Comparison of ENCODE assay signal across 8 cellular contexts in the genomic region with DNA sequence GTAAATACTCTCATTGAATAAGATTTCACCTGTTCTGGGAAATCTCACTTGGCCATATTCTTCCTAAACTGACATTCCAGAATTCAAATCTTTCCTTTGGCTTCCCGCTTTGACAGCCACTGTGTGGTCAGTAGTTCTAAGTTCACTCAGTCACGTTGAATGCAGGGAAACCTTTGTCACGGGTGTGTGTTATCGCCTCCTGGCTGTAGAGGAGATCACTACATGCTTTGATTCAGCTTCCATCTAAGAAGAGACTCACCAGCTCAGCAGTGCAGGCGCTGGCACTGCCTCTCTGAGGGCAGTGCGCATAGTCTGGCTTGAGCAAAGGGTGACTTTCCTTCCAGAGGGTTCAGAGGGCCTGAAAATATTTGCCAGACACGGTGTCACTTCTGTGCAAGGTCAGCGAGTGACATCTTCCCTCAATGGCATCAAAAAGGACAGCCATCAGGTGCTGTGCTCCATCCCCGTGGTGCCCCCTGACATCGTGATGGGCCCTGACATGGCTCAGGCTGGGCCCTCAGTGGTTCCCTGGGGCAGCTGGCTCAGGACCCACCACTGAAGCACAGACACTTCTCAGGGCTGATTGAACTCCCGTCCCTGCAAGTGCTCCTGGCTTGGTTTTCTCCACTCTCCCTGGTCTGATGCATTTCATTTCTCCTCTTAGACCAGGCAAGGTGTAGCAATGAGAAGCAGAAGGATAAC.
A peak's percentile ranks its signal among the peaks of the same experiment; 100 is the strongest.
DNase-seq lines count a peak whose midpoint lies in the region; TF ChIP-seq lines count a peak whose summit lies in the region.

No MANE protein-coding gene starts in this region.

- no peaks in the 10 kb centered on the region for H3K36me3 Mint-ChIP-seq in neural progenitor cell
- no peaks in the 10 kb centered on the region for H3K36me3 Mint-ChIP-seq in activated CD4-positive, alpha-beta T cell treated with anti-CD3 and anti-CD28 coated beads, Interleukin-2, amount 10 ng/mL, durations not matched to agents 7 days and 5 days (ENCODE audit: low read depth)

- H3K4me3 Mint-ChIP-seq in neural progenitor cell, result no peak overlapping the region
- H3K4me3 Mint-ChIP-seq in activated CD4-positive, alpha-beta T cell treated with anti-CD3 and anti-CD28 coated beads, Interleukin-2, amount 10 ng/mL, durations not matched to agents 7 days and 5 days, result no peak overlapping the region

- H3K4me2 ChIP-seq in neural progenitor cell, result no peak overlapping the region

- TF ChIP-seq CTCF in GM12874 (IDR thresholded peaks at IDR 0.05; ENCODE audit: insufficient read depth, low read depth, low read length) (peak; percentile 41; the same call in 1 of the 2 replicates), dorsolateral prefrontal cortex (IDR thresholded peaks at IDR 0.05 in 54 of 56, conservative IDR thresholded peaks at IDR 0.05 in 2 of 56; ENCODE audit: low read depth in 1 of 56, partially characterized antibody in 56 of 56) (peak in 31 of 56 donors; percentile 9 to 36 (median 21)), neural progenitor cell (IDR thresholded peaks at IDR 0.05) (peak; percentile 74), adrenal gland (IDR thresholded peaks at IDR 0.05) (peak in 2 of 6 experiments; percentile 22 to 31)

- H3K4me1 ChIP-seq in neural progenitor cell (peaks cover 4% of the 10 kb centered on the region), adrenal gland (replicated peaks in 1 of 2) (no peaks in the 10 kb centered on the region)

- no peak overlapping the region for H3K9ac ChIP-seq in neural progenitor cell

- CTCF ChIA-PET in activated CD4-positive, alpha-beta T cell treated with anti-CD3 and anti-CD28 coated beads, Interleukin-2, amount 10 ng/mL, durations not matched to agents 7 days and 5 days (lab: Charles Lee), result no interaction called here

- no peak for TF ChIP-seq POLR2A in adrenal gland (IDR thresholded peaks at IDR 0.05)

- DNase-seq in HT-29 (ENCODE audit: low spot score) (peak; percentile 47), dorsolateral prefrontal cortex (no peak), neural progenitor cell (ENCODE audit: low spot score) (peak; percentile 73), adrenal gland (no peak), NCI-H446 treated with DMSO at 0.1 percent for 48 hours (lab: John Stamatoyannopoulos, UW) (no peak), NOMO-1 (lab: John Stamatoyannopoulos, UW; ENCODE audit: unreplicated experiment in 2 of 2) (no peak)
- no peak for DNase-seq in activated CD4-positive, alpha-beta T cell treated with anti-CD3 and anti-CD28 coated beads, Interleukin-2, amount 10 ng/mL, durations not matched to agents 7 days and 5 days

- H3K27ac ChIP-seq in dorsolateral prefrontal cortex (peak overlapping the region in 13 of 59 donors; percentile 1 to 59 (median 35)), neural progenitor cell (no peak overlapping the region), adrenal gland (peak overlapping the region in 2 of 5 donors; percentile 35 to 78)

- H3K9me3 ChIP-seq in neural progenitor cell (ENCODE audit: low read depth), result no peaks in the 10 kb centered on the region
- no peaks in the 10 kb centered on the region for H3K9me3 ChIP-seq in adrenal gland (replicated peaks in 1 of 3)

- intact Hi-C loops in dorsolateral prefrontal cortex (cut with DNase I), result no loop called here
- intact Hi-C loops in adrenal gland (cut with DNase I), result loop anchor here in 1 of 2 donors (10.0 kb wide), 1 partner anchor 952 kb away; no protein-coding TSS in a partner anchor

- H3K4me1 Mint-ChIP-seq in neural progenitor cell, result peaks cover 14% of the 10 kb centered on the region
- no peaks in the 10 kb centered on the region for H3K4me1 Mint-ChIP-seq in activated CD4-positive, alpha-beta T cell treated with anti-CD3 and anti-CD28 coated beads, Interleukin-2, amount 10 ng/mL, durations not matched to agents 7 days and 5 days

- H3K27me3 ChIP-seq in dorsolateral prefrontal cortex (no peaks in the 10 kb centered on the region), neural progenitor cell (no peaks in the 10 kb centered on the region), adrenal gland (no peaks in the 10 kb centered on the region)

- no peaks in the 10 kb centered on the region for H3K79me2 ChIP-seq in neural progenitor cell (ENCODE audit: low read depth)

- no peaks in the 10 kb centered on the region for H3F3A ChIP-seq in neural progenitor cell (ENCODE audit: low read depth)

- POLR2A ChIA-PET in activated CD4-positive, alpha-beta T cell treated with anti-CD3 and anti-CD28 coated beads, Interleukin-2, amount 10 ng/mL, durations not matched to agents 7 days and 5 days (lab: Charles Lee), result no interaction called here

- no peaks in the 10 kb centered on the region for H3K27me3 Mint-ChIP-seq in neural progenitor cell (ENCODE audit: insufficient read depth, low read depth)
- H3K27me3 Mint-ChIP-seq in activated CD4-positive, alpha-beta T cell treated with anti-CD3 and anti-CD28 coated beads, Interleukin-2, amount 10 ng/mL, durations not matched to agents 7 days and 5 days, result no peaks in the 10 kb centered on the region

- no peak overlapping the region for H2AFZ ChIP-seq in neural progenitor cell (replicated peaks)

- WGBS in adrenal gland, 4 donors, result 41 to 64% (median 59%) methylated on average over 5 to 11 of the region's 11 CpGs

- peaks cover 2% of the 10 kb centered on the region for H3K9me3 Mint-ChIP-seq in neural progenitor cell
- H3K9me3 Mint-ChIP-seq in activated CD4-positive, alpha-beta T cell treated with anti-CD3 and anti-CD28 coated beads, Interleukin-2, amount 10 ng/mL, durations not matched to agents 7 days and 5 days, result no peaks in the 10 kb centered on the region

- H3K4me3 ChIP-seq in dorsolateral prefrontal cortex (no peak overlapping the region), neural progenitor cell (no peak overlapping the region), adrenal gland (no peak overlapping the region)

- H4K20me1 ChIP-seq in neural progenitor cell (ENCODE audit: low read depth), result no peaks in the 10 kb centered on the region

- no peak overlapping the region for H3K27ac Mint-ChIP-seq in neural progenitor cell
- no peak overlapping the region for H3K27ac Mint-ChIP-seq in activated CD4-positive, alpha-beta T cell treated with anti-CD3 and anti-CD28 coated beads, Interleukin-2, amount 10 ng/mL, durations not matched to agents 7 days and 5 days

- H3K36me3 ChIP-seq in neural progenitor cell, result no peaks in the 10 kb centered on the region
- no peaks in the 10 kb centered on the region for H3K36me3 ChIP-seq in adrenal gland (replicated peaks in 1 of 2)

Comparison
In these comparisons a context has a peak if more than half of its experiments do, and no peak if none do; other contexts are left out.
1. DNase-seq: peak in HT-29 (single experiment) and neural progenitor cell (single experiment); none in dorsolateral prefrontal cortex (0 of 10), adrenal gland (0 of 7), NCI-H446 treated with DMSO at 0.1 percent for 48 hours (single experiment), activated CD4-positive, alpha-beta T cell treated with anti-CD3 and anti-CD28 coated beads, Interleukin-2, amount 10 ng/mL, durations not matched to agents 7 days and 5 days (single experiment) and NOMO-1 (0 of 2).